3 cellular contexts compared by ENCODE assay signal in the genomic region with DNA sequence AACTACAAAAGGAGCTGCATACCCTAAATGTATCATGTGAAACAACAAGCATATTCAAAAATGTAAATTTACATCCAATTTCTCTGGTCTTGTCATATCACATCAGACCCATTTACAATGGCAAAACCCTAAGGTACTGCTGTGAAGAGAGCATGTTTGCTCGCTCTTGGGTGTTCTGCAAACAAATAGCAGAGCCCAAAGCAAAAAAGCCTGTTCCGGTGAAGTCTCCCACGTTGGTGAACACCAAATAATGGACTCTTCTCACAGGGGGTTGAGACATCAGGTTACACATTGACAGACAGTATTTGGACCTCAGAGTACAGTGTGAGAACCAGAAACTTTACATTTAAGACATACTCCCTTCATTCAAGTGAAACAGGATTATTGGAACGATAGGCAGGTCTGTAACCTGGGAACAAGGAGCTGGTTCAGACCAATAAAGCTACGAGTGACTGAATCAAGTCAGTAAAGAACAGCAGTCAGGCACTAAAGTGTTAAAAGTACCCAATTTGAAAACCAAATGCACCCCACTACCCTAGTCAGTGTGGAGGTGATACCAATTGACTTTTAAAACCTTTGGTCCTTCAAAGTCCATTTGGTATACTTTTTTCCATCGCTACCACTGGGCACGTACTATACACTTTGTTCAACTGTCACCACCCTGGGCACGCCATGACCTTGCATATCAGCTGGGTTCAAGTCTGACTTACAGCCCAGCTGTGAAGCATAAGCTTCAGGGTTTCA.
TF ChIP-seq lines count a peak whose summit lies in the region.

No MANE protein-coding gene starts in this region.

TF ChIP-seq in A549, 52 proteins besides CTCF, POLR2A, EP300 and RAD21:
- TF ChIP-seq HOXA7 (CRISPR knock-in tag; IDR thresholded peaks at IDR 0.05), result peak; percentile 68; the same call in 1 of the 2 replicates
- no peak for TF ChIP-seq CBX8 (IDR thresholded peaks at IDR 0.05)
- TF ChIP-seq ZSCAN20 (CRISPR knock-in tag; IDR thresholded peaks at IDR 0.05), result no peak

TF ChIP-seq in IMR-90, 13 proteins besides CTCF, POLR2A, EP300 and RAD21:
- TF ChIP-seq RCOR1 (IDR thresholded peaks at IDR 0.05; ENCODE audit: insufficient replicate concordance, low read length) (no peak), SMC3 (IDR thresholded peaks at IDR 0.05; ENCODE audit: low read depth, low read length) (no peak)

TF ChIP-seq in K562, 482 proteins besides CTCF, POLR2A, EP300 and RAD21:
- peak; percentile 36 for TF ChIP-seq POLR2B (IDR thresholded peaks at IDR 0.05; ENCODE audit: low read depth, partially characterized antibody)
- TF ChIP-seq, protein P1, sequence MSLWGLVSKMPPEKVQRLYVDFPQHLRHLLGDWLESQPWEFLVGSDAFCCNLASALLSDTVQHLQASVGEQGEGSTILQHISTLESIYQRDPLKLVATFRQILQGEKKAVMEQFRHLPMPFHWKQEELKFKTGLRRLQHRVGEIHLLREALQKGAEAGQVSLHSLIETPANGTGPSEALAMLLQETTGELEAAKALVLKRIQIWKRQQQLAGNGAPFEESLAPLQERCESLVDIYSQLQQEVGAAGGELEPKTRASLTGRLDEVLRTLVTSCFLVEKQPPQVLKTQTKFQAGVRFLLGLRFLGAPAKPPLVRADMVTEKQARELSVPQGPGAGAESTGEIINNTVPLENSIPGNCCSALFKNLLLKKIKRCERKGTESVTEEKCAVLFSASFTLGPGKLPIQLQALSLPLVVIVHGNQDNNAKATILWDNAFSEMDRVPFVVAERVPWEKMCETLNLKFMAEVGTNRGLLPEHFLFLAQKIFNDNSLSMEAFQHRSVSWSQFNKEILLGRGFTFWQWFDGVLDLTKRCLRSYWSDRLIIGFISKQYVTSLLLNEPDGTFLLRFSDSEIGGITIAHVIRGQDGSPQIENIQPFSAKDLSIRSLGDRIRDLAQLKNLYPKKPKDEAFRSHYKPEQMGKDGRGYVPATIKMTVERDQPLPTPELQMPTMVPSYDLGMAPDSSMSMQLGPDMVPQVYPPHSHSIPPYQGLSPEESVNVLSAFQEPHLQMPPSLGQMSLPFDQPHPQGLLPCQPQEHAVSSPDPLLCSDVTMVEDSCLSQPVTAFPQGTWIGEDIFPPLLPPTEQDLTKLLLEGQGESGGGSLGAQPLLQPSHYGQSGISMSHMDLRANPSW (CRISPR knock-in tag; IDR thresholded peaks at IDR 0.05), result no peak
- TF ChIP-seq POLR2AphosphoS5 (IDR thresholded peaks at IDR 0.05; ENCODE audit: control insufficient read depth, insufficient read depth, low read depth, low read length), result peak; percentile 49; the same call in 1 of the 2 replicates
TF ChIP-seq in K562: peak in this region for 2.
